Comparison of ENCODE assay signal across 10 cellular contexts in the genomic region with DNA sequence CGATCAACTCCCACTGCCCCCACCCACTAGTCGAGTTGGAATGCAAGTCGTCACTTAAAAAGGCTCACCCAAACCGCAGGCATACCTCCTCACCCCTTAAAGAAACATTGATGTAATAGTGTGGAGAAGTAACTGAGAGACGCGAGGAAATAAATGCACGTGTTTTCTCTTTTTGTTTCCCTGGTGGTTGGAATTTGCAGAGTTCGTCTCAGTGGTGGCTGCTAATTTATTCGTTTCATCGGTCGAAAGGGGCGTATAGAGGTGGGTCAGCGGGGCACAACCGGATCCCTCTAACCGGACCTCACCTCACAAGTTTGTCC. TPM values are rescaled to one million over a fixed set of nuclear protein-coding genes. Genes with fewer than 3 reads are reported as not detected.
DNase-seq lines count a peak whose midpoint lies in the region; FAIRE-seq and TF ChIP-seq lines count a peak whose summit lies in the region.
"Had no signal": no experiment of that assay in that cellular context is flagged by ENCODE, and none has a peak within 500 bp of the region (broad histone marks: within the 10 kb centered on the region; RNA-seq: fewer than 3 reads in every experiment).

No MANE protein-coding gene starts in this region.

- no peak overlapping the region for H3K27ac ChIP-seq in mesendoderm (ENCODE audit: low read depth, low read length)

- H3K36me3 ChIP-seq in mesendoderm (ENCODE audit: control insufficient read depth, insufficient read depth, low read length), result no peaks in the 10 kb centered on the region

- peaks cover 75% of the 10 kb centered on the region for H3K27me3 Mint-ChIP-seq in activated T-cell treated with anti-CD3 and anti-CD28 coated beads, Interleukin-2, amount 50 U/mL, for 24 hours

- WGBS in mesendoderm (ENCODE audit: extremely low coverage, insufficient coverage, low lambda C conversion rate), result no CpG with 5 or more reads among the region's 15 CpGs

- H3K4me1 Mint-ChIP-seq in activated T-cell treated with anti-CD3 and anti-CD28 coated beads, Interleukin-2, amount 50 U/mL, for 24 hours (ENCODE audit: low read depth), result peaks cover 15% of the 10 kb centered on the region

- no peaks in the 10 kb centered on the region for H3K79me2 ChIP-seq in mesendoderm (ENCODE audit: control insufficient read depth, insufficient read depth, low read length)

- H3K9ac ChIP-seq in mesendoderm (ENCODE audit: low read length), result no peak overlapping the region

- H2BK5ac ChIP-seq in mesendoderm (ENCODE audit: low read length), result no peak overlapping the region

- H3K4me3 ChIP-seq in choroid plexus epithelial cell (ENCODE audit: low read depth, low read length) (peak overlapping the region; percentile 49), mesendoderm (ENCODE audit: low read length) (no peak overlapping the region)

- no peak overlapping the region for H4K5ac ChIP-seq in mesendoderm (ENCODE audit: low read length)

- peak overlapping the region; percentile 61 for H3K4me2 ChIP-seq in mesendoderm (ENCODE audit: low read length)

- no peak overlapping the region for H3K4ac ChIP-seq in mesendoderm (ENCODE audit: low read depth, low read length)

- H3K79me1 ChIP-seq in mesendoderm (ENCODE audit: low read length), result no peaks in the 10 kb centered on the region

- H2AK5ac ChIP-seq in mesendoderm (ENCODE audit: low read length), result no peak overlapping the region

- H4K8ac ChIP-seq in mesendoderm (ENCODE audit: low read depth, low read length), result no peak overlapping the region

- no peak overlapping the region for H2BK15ac ChIP-seq in mesendoderm (replicated peaks; ENCODE audit: low read depth)

- H3K36me3 Mint-ChIP-seq in activated T-cell treated with anti-CD3 and anti-CD28 coated beads, Interleukin-2, amount 50 U/mL, for 24 hours (ENCODE audit: low read depth), result no peaks in the 10 kb centered on the region

- no peak overlapping the region for H3K18ac ChIP-seq in mesendoderm (ENCODE audit: low read length)

- peak overlapping the region; percentile 20 for H3K4me3 Mint-ChIP-seq in activated T-cell treated with anti-CD3 and anti-CD28 coated beads, Interleukin-2, amount 50 U/mL, for 24 hours
- H3K4me3 Mint-ChIP-seq: effector memory CD8-positive, alpha-beta T cell had no signal

- H3K27ac Mint-ChIP-seq in activated T-cell treated with anti-CD3 and anti-CD28 coated beads, Interleukin-2, amount 50 U/mL, for 24 hours, result no peak overlapping the region
- H3K27ac Mint-ChIP-seq: effector memory CD8-positive, alpha-beta T cell had no signal

- no peak overlapping the region for H2BK120ac ChIP-seq in mesendoderm (ENCODE audit: low read depth, low read length)

- no peak for DNase-seq in activated T-cell treated with anti-CD3 and anti-CD28 coated beads, Interleukin-2, amount 50 U/mL, for 24 hours
- DNase-seq in activated T-cell treated with anti-CD3 and anti-CD28 coated beads, Interleukin-2, amount 50 U/mL, for 1 hour, result no peak
- DNase-seq in choroid plexus epithelial cell (ENCODE audit: low read depth), result peak; percentile 69
- peak; percentile 76 for DNase-seq in mesendoderm
- peak; percentile 23 for DNase-seq in urothelium cell line (ENCODE audit: low spot score)
- no peak for DNase-seq in glomerular visceral epithelial cell (ENCODE audit: extremely low spot score)
- no peak for DNase-seq in NOMO-1 (lab: John Stamatoyannopoulos, UW; ENCODE audit: unreplicated experiment in 2 of 2)
- no peak for DNase-seq in stimulated activated CD4-positive, alpha-beta T cell treated with anti-CD3 and anti-CD28 coated beads, Interleukin-2, amount 100 ng/mL, for 48 hours
- DNase-seq: DND-41; effector memory CD8-positive, alpha-beta T cell had no signal

- no peak overlapping the region for H3K56ac ChIP-seq in mesendoderm (ENCODE audit: low read length)

- peaks cover 17% of the 10 kb centered on the region for H3K27me3 ChIP-seq in mesendoderm (ENCODE audit: insufficient read depth, low read length, poor library complexity)

- TF ChIP-seq CTCF in choroid plexus epithelial cell (conservative IDR thresholded peaks at IDR 0.05; ENCODE audit: low read depth, low read length), result peak; percentile 51

- no peaks in the 10 kb centered on the region for H3K9me3 Mint-ChIP-seq in activated T-cell treated with anti-CD3 and anti-CD28 coated beads, Interleukin-2, amount 50 U/mL, for 24 hours

- H3K23ac ChIP-seq in mesendoderm (ENCODE audit: low read length), result no peak overlapping the region

- FAIRE-seq in urothelium cell line (lab: Jason Lieb, UNC), result no peak

- H3K4me1 ChIP-seq in mesendoderm (ENCODE audit: control insufficient read depth, low read depth, low read length), result no peaks in the 10 kb centered on the region

RNA-seq across cellular contexts. Expression of gene NPAS3, which starts 5.1 kb away (rescaled TPM):
- 0.44 TPM for polyA plus RNA-seq in mesendoderm (2013, experiment 1 of 2)
- 0.48 TPM for polyA plus RNA-seq in mesendoderm (2013, experiment 2 of 2)

Comparison
In these comparisons a context has a peak if more than half of its experiments do, and no peak if none do; other contexts are left out.
1. DNase-seq: peak in choroid plexus epithelial cell (single experiment), mesendoderm (single experiment) and urothelium cell line (single experiment); none in activated T-cell treated with anti-CD3 and anti-CD28 coated beads, Interleukin-2, amount 50 U/mL, for 24 hours (single experiment), activated T-cell treated with anti-CD3 and anti-CD28 coated beads, Interleukin-2, amount 50 U/mL, for 1 hour (single experiment), glomerular visceral epithelial cell (single experiment), NOMO-1 (0 of 2) and stimulated activated CD4-positive, alpha-beta T cell treated with anti-CD3 and anti-CD28 coated beads, Interleukin-2, amount 100 ng/mL, for 48 hours (0 of 2).